Comparison of ENCODE assay signal across 8 cellular contexts in the genomic region with DNA sequence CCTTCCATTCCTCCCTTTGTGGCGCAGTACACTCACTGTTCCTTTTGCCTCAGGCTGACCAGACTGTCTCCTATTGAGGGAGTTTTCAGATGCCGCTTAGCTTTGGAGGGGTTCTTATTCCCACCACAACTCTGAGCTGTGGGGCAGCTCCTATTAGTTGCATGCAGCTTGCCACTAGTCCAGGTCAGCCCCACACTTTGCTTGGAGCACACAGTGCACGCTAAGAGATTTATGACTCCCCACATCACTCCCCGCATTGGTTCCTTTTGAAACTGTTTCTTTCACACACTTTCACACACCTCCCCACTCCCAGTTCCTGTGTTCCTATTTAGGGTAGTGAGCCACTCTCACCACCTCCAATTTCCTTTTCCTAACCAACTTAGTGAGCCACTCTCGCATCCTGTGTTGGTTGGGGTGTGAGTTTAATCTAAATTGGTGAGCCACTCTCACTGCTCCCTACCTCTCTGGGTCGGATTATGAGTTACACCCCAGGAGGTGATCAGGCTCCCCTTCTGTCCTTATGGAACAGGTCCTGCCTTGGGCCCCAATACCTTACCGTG. TPM values are rescaled to one million over a fixed set of nuclear protein-coding genes. Genes with fewer than 3 reads are reported as not detected.
A peak's percentile ranks its signal among the peaks of the same experiment; 100 is the strongest.
DNase-seq lines count a peak whose midpoint lies in the region; ATAC-seq and TF ChIP-seq lines count a peak whose summit lies in the region.

No MANE protein-coding gene starts in this region.

- H3K4me1 ChIP-seq in OCI-LY3 (ENCODE audit: low read length) (peaks cover 16% of the 10 kb centered on the region), GM23338 (ENCODE audit: insufficient read depth) (no peaks in the 10 kb centered on the region)

- H3K4me3 ChIP-seq in OCI-LY3 (ENCODE audit: low read length) (peak overlapping the region; percentile 74), GM23338 (no peak overlapping the region)

- H3K79me2 ChIP-seq in OCI-LY3 (ENCODE audit: low read length) (no peaks in the 10 kb centered on the region), GM23338 (replicated peaks; ENCODE audit: insufficient read depth) (no peaks in the 10 kb centered on the region)

- H3K27ac ChIP-seq in OCI-LY3 (ENCODE audit: low read length) (peak overlapping the region; percentile 19; the same call in 1 of the 2 replicates), caudate nucleus (ENCODE audit: low read depth, low read length) (no peak overlapping the region), GM23338 (ENCODE audit: low read depth) (no peak overlapping the region)

- DNase-seq in memory B cell (ENCODE audit: low spot score in 2 of 2) (no peak), caudate nucleus (lab: John Stamatoyannopoulos, UW) (no peak), NCI-H526 (lab: John Stamatoyannopoulos, UW) (no peak), GM23338 (ENCODE audit: low spot score) (no peak), AML-193 (lab: John Stamatoyannopoulos, UW) (no peak)

- peak overlapping the region; percentile 57; the same call in 1 of the 2 replicates for H3K9ac ChIP-seq in OCI-LY3 (ENCODE audit: low read length)

- H3K36me3 ChIP-seq in OCI-LY3 (replicated peaks; ENCODE audit: low read depth, low read length) (no peaks in the 10 kb centered on the region), GM23338 (ENCODE audit: insufficient read depth) (no peaks in the 10 kb centered on the region)

- H3K4me2 ChIP-seq in OCI-LY3 (ENCODE audit: low read length) (peak overlapping the region; percentile 93), GM23338 (no peak overlapping the region)

- H3K4me1 Mint-ChIP-seq in memory B cell, result peaks cover 20% of the 10 kb centered on the region
- no peaks in the 10 kb centered on the region for H3K4me1 Mint-ChIP-seq in GM23338

- peak; percentile 44 for ATAC-seq in GM18870 (IDR thresholded peaks at IDR 0.05; ENCODE audit: unreplicated experiment)
- peak; percentile 49 for ATAC-seq in HG02763 (IDR thresholded peaks at IDR 0.05; ENCODE audit: unreplicated experiment)
- no peak for ATAC-seq in memory B cell (ENCODE audit: low read depth)
- no peak for ATAC-seq in GM23338

- H2AFZ ChIP-seq in OCI-LY3 (ENCODE audit: low read depth, low read length) (no peak overlapping the region; the same call in 1 of the 2 replicates), GM23338 (no peak overlapping the region)

- H3K36me3 Mint-ChIP-seq in memory B cell (peaks cover 5% of the 10 kb centered on the region), GM23338 (ENCODE audit: low read depth) (peaks cover 3% of the 10 kb centered on the region; the same call in 2 of the 3 replicates)

- H3K9me3 ChIP-seq in OCI-LY3 (ENCODE audit: insufficient read depth, low read length), result no peaks in the 10 kb centered on the region

- H4K20me1 ChIP-seq in OCI-LY3 (ENCODE audit: insufficient read depth, low read length), result no peaks in the 10 kb centered on the region
- no peaks in the 10 kb centered on the region for H4K20me1 ChIP-seq in GM23338 (replicated peaks; ENCODE audit: insufficient read depth)

- peak overlapping the region; percentile 78 for H3K27ac Mint-ChIP-seq in memory B cell
- H3K27ac Mint-ChIP-seq in GM23338, result no peak overlapping the region

- TF ChIP-seq CTCF in OCI-LY3 (IDR thresholded peaks at IDR 0.05; ENCODE audit: low read depth, low read length) (no peak), GM23338 (conservative IDR thresholded peaks at IDR 0.05; ENCODE audit: low read depth in 2 of 2) (no peak)

- H3K27me3 Mint-ChIP-seq in memory B cell (peaks cover 1% of the 10 kb centered on the region), GM23338 (ENCODE audit: insufficient read depth, low read depth, poor library complexity) (peaks cover 3% of the 10 kb centered on the region)

- H3K4me3 Mint-ChIP-seq in memory B cell, result peak overlapping the region; percentile 91
- no peak overlapping the region for H3K4me3 Mint-ChIP-seq in GM23338

- no peaks in the 10 kb centered on the region; the same call in 1 of the 2 replicates for H3K9me2 ChIP-seq in GM23338 (ENCODE audit: insufficient read depth)

- H3K27me3 ChIP-seq in OCI-LY3 (ENCODE audit: low read depth, low read length), result no peaks in the 10 kb centered on the region
- no peaks in the 10 kb centered on the region for H3K27me3 ChIP-seq in GM23338 (ENCODE audit: insufficient read depth)

- H3K9me3 Mint-ChIP-seq in memory B cell (peaks cover 6% of the 10 kb centered on the region), GM23338 (peaks cover 54% of the 10 kb centered on the region)

- no peaks in the 10 kb centered on the region for H3F3A ChIP-seq in GM23338 (replicated peaks; ENCODE audit: low read depth)

TF ChIP-seq in GM23338, 12 proteins besides CTCF, POLR2A, EP300 and RAD21 (continues in another document):
- no peak for TF ChIP-seq CREB1 (CRISPR knock-in tag; IDR thresholded peaks at IDR 0.05; ENCODE audit: low read depth)
- no peak for TF ChIP-seq EZH2phosphoT487 (IDR thresholded peaks at IDR 0.05; ENCODE audit: unreplicated experiment)
- TF ChIP-seq ZNF331 (CRISPR knock-in tag; IDR thresholded peaks at IDR 0.05; ENCODE audit: low read depth), result no peak
- no peak for TF ChIP-seq ETS1 (IDR thresholded peaks at IDR 0.05)
- no peak for TF ChIP-seq STAT1 (IDR thresholded peaks at IDR 0.05; ENCODE audit: unreplicated experiment)
- no peak for TF ChIP-seq ZNF114 (CRISPR knock-in tag; IDR thresholded peaks at IDR 0.05)
- TF ChIP-seq EZH2 (IDR thresholded peaks at IDR 0.05; ENCODE audit: low read depth, unreplicated experiment), result no peak
- TF ChIP-seq POLR2AphosphoS5 (IDR thresholded peaks at IDR 0.05; ENCODE audit: low read depth), result no peak
- no peak for TF ChIP-seq JUNB (IDR thresholded peaks at IDR 0.05; ENCODE audit: unreplicated experiment)
- no peak for TF ChIP-seq NANOG (IDR thresholded peaks at IDR 0.05; ENCODE audit: borderline replicate concordance)

RNA-seq across cellular contexts. Expression of gene ZNF485, which starts 10.4 kb away (rescaled TPM):
- 7.8 and 11.7 TPM in 2 replicates for total RNA-seq in GM23338 (2014; rRNA removed; shearing (Covaris generic))
- 5.3 and 5.7 TPM in 2 replicates for polyA plus RNA-seq in GM23338 (2016; fragmentation: Nextera tagmentation; extraction: Ambion mirVana)

RNA-seq across cellular contexts. Expression of gene ZNF239, which starts 21.4 kb away (rescaled TPM):
- total RNA-seq in GM23338 (2014; rRNA removed; shearing (Covaris generic)), result 11.3 and 13.8 TPM in 2 replicates
- 5.4 and 6.7 TPM in 2 replicates for polyA plus RNA-seq in GM23338 (2016; fragmentation: Nextera tagmentation; extraction: Ambion mirVana)

RNA-seq across cellular contexts. Expression of gene ZNF32, which starts 52.9 kb away (rescaled TPM):
- 15.8 and 24.6 TPM in 2 replicates for total RNA-seq in GM23338 (2014; rRNA removed; shearing (Covaris generic))
- 26.1 and 26.7 TPM in 2 replicates for polyA plus RNA-seq in GM23338 (2016; fragmentation: Nextera tagmentation; extraction: Ambion mirVana)

Comparison
In these comparisons a context has a peak if more than half of its experiments do, and no peak if none do; other contexts are left out.
1. ATAC-seq: peak in GM18870 (single experiment) and HG02763 (single experiment); none in memory B cell (single experiment) and GM23338 (single experiment).